ENCODE assay signal across 1 cellular context in the genomic region with DNA sequence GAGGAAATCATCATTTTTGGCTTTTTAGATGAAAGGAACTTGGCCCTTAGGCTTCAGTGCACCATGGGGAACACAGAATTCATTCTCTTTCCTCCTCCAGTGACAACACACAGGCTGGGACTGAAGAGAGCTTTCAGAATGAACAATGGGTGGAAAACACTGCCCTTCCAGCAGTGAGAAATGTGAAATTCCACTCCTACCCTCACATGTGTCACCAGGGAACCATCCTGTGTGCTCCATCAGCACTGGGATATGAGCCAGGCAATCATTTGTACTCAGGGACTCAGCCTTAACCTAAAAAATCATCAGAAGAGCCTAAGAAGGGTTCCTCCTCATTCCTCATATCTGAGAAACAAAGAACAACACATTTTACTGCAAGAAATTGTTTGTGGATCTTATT.
TF ChIP-seq lines count a peak whose summit lies in the region.

No MANE protein-coding gene starts in this region.

TF ChIP-seq in GM23338, 12 proteins besides CTCF, POLR2A, EP300 and RAD21 (continued from another document):
- TF ChIP-seq, protein P1, sequence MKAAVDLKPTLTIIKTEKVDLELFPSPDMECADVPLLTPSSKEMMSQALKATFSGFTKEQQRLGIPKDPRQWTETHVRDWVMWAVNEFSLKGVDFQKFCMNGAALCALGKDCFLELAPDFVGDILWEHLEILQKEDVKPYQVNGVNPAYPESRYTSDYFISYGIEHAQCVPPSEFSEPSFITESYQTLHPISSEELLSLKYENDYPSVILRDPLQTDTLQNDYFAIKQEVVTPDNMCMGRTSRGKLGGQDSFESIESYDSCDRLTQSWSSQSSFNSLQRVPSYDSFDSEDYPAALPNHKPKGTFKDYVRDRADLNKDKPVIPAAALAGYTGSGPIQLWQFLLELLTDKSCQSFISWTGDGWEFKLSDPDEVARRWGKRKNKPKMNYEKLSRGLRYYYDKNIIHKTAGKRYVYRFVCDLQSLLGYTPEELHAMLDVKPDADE (IDR thresholded peaks at IDR 0.05): no peak
